Comparison of ENCODE assay signal across 1 cellular context in genomic region chr6:26202811-26203583, GRCh38.
A peak's percentile ranks its signal among the peaks of the same experiment; 100 is the strongest.
TF ChIP-seq lines count a peak whose summit lies in the region.

No MANE protein-coding gene starts in this region.

TF ChIP-seq in K562, 482 proteins besides CTCF, POLR2A, EP300 and RAD21 (continued from another document):
- TF ChIP-seq AFF1 (IDR thresholded peaks at IDR 0.05; ENCODE audit: low read depth in 1 of 2, partially characterized antibody in 2 of 2) = peak; percentile 31 to 75
- TF ChIP-seq BRD9 (IDR thresholded peaks at IDR 0.05; ENCODE audit: low read depth, partially characterized antibody) = no peak
- TF ChIP-seq ZBTB17 (CRISPR knock-in tag; IDR thresholded peaks at IDR 0.05) = 0 out of 2 replicates have a peak, but pooled peaks have one; percentile 14
- 0 out of 2 replicates have a peak, but pooled peaks have one; percentile 2 for TF ChIP-seq RBFOX2 (IDR thresholded peaks at IDR 0.05; ENCODE audit: low read depth, low read length)
- TF ChIP-seq E2F4 (CRISPR knock-in tag; IDR thresholded peaks at IDR 0.05; ENCODE audit: low read depth) = no peak
- peak; percentile 32 for TF ChIP-seq POLR2B (IDR thresholded peaks at IDR 0.05; ENCODE audit: low read depth, partially characterized antibody)
- no peak for TF ChIP-seq POU5F1 (IDR thresholded peaks at IDR 0.05; ENCODE audit: borderline replicate concordance, low read depth, low read length, partially characterized antibody)
- 0 out of 2 replicates have a peak, but pooled peaks have one; percentile 56 for TF ChIP-seq AFF4 (CRISPR knock-in tag; IDR thresholded peaks at IDR 0.05)
- TF ChIP-seq KAT7 (CRISPR knock-in tag; IDR thresholded peaks at IDR 0.05; ENCODE audit: borderline replicate concordance) = 0 out of 2 replicates have a peak, but pooled peaks have one; percentile 89
- TF ChIP-seq ELK1 (CRISPR knock-in tag; IDR thresholded peaks at IDR 0.05) = no peak
- 0 out of 2 replicates have a peak, but pooled peaks have one; percentile 68 for TF ChIP-seq E4F1 (CRISPR knock-in tag; IDR thresholded peaks at IDR 0.05; ENCODE audit: borderline replicate concordance)
- peak; percentile 56; the same call in 1 of the 2 replicates for TF ChIP-seq ZBTB9 (CRISPR knock-in tag; IDR thresholded peaks at IDR 0.05)
- TF ChIP-seq CHD1 (IDR thresholded peaks at IDR 0.05; ENCODE audit: low read length) = peak; percentile 77
- peak; percentile 78 for TF ChIP-seq CGGBP1 (CRISPR knock-in tag; IDR thresholded peaks at IDR 0.05)
